ENCODE assay signal across 8 cellular contexts in the genomic region with DNA sequence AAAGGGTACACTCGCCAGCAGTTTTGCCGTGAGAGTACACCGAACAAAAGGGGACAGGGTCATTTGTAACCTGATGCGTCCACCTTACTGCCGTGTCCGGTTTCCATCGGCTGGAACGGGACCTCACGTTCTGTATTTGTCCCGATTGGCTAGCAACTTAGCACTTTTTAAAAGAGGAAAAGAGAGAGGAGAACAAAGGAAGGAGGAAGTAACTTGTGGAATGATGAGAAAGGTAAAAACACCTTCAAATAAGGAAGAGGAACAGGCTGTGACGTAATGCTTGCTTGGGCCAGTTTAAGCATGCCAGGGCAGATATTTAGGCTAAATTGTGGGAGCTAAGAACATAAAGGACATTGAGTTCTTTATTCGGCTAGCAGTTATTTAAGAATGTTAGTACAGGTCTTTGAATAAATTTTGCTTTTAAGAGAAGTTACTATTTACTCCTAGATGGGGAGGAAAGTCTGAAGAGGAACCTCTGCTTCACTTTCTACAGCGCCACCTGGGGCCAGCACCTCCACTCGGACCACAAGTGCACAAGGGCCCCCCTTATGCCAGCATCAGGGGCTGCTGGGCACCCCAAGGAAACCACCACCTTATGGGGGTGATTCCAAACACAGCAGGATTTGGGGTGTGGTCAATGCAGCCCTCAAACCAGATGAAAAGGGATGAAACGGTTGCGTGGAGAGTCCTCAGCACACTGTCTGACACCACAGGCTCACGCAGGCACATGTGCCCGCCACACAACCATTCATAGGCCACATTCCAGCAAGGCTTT. TPM values are rescaled to one million over a fixed set of nuclear protein-coding genes. Genes with fewer than 3 reads are reported as not detected.
DNase-seq lines count a peak whose midpoint lies in the region; ATAC-seq and TF ChIP-seq lines count a peak whose summit lies in the region.

No MANE protein-coding gene starts in this region.

- peaks cover 0 to 21% (median 6%) of the 10 kb centered on the region in 5 donors for H3K36me3 ChIP-seq in subcutaneous abdominal adipose tissue (ENCODE audit: control insufficient read depth in 5 of 5, insufficient read depth in 5 of 5, low read length in 5 of 5)

- H3K4me3 ChIP-seq in AG09309 (ENCODE audit: control insufficient read depth, low read depth, low read length) (no peak overlapping the region), fibroblast of mammary gland (ENCODE audit: control insufficient read depth, low read depth, low read length) (no peak overlapping the region), subcutaneous abdominal adipose tissue (ENCODE audit: low read depth in 1 of 5, low read length in 5 of 5) (peak overlapping the region in 3 of 5 donors; percentile 25 to 50 (median 49))

- in situ Hi-C loops in GM18951 (cut with MboI; ENCODE audit: low sequenced_read_pairs, unreplicated experiment), result no loop called here

- no peak overlapping the region for H3K9ac ChIP-seq in subcutaneous abdominal adipose tissue (ENCODE audit: low read length in 5 of 5)

- TF ChIP-seq CTCF in AG09309 (IDR thresholded peaks at IDR 0.05; ENCODE audit: control insufficient read depth, insufficient read depth, low read depth, low read length, missing control alignments) (peak; percentile 27), fibroblast of mammary gland (conservative IDR thresholded peaks at IDR 0.05; ENCODE audit: control insufficient read depth, insufficient read depth, low read depth, low read length) (peak; percentile 1)

- H3K27me3 ChIP-seq in subcutaneous abdominal adipose tissue (ENCODE audit: control insufficient read depth in 5 of 5, insufficient read depth in 4 of 5, low read length in 5 of 5), result peaks cover 0 to 4% (median 0%) of the 10 kb centered on the region in 5 donors

- ATAC-seq in HG03175 (IDR thresholded peaks at IDR 0.05; ENCODE audit: unreplicated experiment) (no peak), GM19395 (IDR thresholded peaks at IDR 0.05; ENCODE audit: unreplicated experiment) (no peak)

- H3K9me3 ChIP-seq in subcutaneous abdominal adipose tissue (ENCODE audit: control insufficient read depth in 5 of 5, low read length in 5 of 5), result no peaks in the 10 kb centered on the region

- TF ChIP-seq POLR2A in GM18951 (IDR thresholded peaks at IDR 0.05; ENCODE audit: extremely low read depth, insufficient read depth, insufficient read length), result peak; percentile 24

- DNase-seq in AG09309 (ENCODE audit: low read depth) (no peak), UCSD-AML1 (lab: John Stamatoyannopoulos, UW; ENCODE audit: unreplicated experiment) (peak; percentile 38), fibroblast of mammary gland (ENCODE audit: low read depth) (no peak), H4 (ENCODE audit: low spot score) (no peak)

- peaks cover 0 to 49% (median 43%) of the 10 kb centered on the region in 5 donors for H3K4me1 ChIP-seq in subcutaneous abdominal adipose tissue (ENCODE audit: control insufficient read depth in 5 of 5, insufficient read depth in 5 of 5, low read length in 5 of 5)

- H3K27ac ChIP-seq in subcutaneous abdominal adipose tissue (ENCODE audit: low read depth, low read length), result no peak overlapping the region

RNA-seq across cellular contexts. Expression of gene ARSA, which starts 5.8 kb away (rescaled TPM):
- total RNA-seq in H4 (2014; rRNA removed; shearing (Covaris generic)), result 8.4 and 9.3 TPM in 2 replicates

RNA-seq across cellular contexts. Expression of gene MAPK8IP2, which starts 21.5 kb away (rescaled TPM):
- total RNA-seq in H4 (2014; rRNA removed; shearing (Covaris generic)), result 0.29 and 0.41 TPM in 2 replicates

RNA-seq across cellular contexts. Expression of gene CHKB, which starts 39.5 kb away (rescaled TPM):
- total RNA-seq in H4 (2014; rRNA removed; shearing (Covaris generic)), result 9.4 and 12.1 TPM in 2 replicates

RNA-seq across cellular contexts. Expression of gene CPT1B, which starts 43.9 kb away (rescaled TPM):
- total RNA-seq in H4 (2014; rRNA removed; shearing (Covaris generic)), result 2.0 and 2.4 TPM in 2 replicates

RNA-seq across cellular contexts. Expression of gene SHANK3, which starts 50.5 kb away (rescaled TPM):
- 0.19 and 0.62 TPM in 2 replicates for total RNA-seq in H4 (2014; rRNA removed; shearing (Covaris generic))

Comparison
In these comparisons a context has a peak if more than half of its experiments do, and no peak if none do; other contexts are left out.
1. H3K4me3 ChIP-seq: peak in subcutaneous abdominal adipose tissue (3 of 5); none in AG09309 (single experiment) and fibroblast of mammary gland (single experiment).